ENCODE assay signal across 8 cellular contexts in the genomic region with DNA sequence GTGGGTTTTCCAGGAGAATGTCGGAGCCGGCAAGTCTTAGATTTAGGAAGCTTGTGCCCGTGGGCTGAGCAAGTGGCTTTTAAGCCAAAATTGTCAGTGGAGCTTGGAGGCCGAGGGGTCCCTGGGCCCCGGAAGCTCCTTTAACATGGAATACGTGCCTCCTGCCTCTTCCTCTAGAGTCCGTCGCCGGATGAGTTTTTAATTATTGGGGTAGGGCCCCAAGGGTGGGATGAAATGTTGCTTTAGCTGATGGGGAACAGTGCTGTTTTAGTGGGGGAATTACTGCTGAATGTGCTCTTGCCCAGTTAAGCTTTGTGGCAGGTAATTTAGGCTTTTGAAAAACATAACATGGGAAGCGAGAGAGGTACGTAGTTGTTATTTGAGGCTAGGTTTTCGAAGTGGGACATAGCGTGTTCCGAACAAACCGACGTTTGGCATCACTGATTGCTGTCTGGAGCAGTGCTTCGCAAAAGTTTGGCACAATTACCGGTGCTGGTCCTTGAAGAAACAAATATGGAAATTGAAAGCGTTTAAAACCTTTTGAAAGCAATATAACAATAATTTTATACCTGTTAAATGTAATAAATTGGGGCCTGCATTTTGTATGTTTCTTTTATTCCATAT. TPM values are rescaled to one million over a fixed set of nuclear protein-coding genes. Genes with fewer than 3 reads are reported as not detected.
DNase-seq lines count a peak whose midpoint lies in the region; ATAC-seq and TF ChIP-seq lines count a peak whose summit lies in the region.

No MANE protein-coding gene starts in this region.

- H3K9me3 ChIP-seq in mucosa of rectum (ENCODE audit: control insufficient read depth in 2 of 2, low read length in 2 of 2): no peaks in the 10 kb centered on the region

- no peak for TF ChIP-seq POLR2A in NB4 (IDR thresholded peaks at IDR 0.05; ENCODE audit: extremely low read depth, insufficient read length)

- peaks cover 13 to 14% of the 10 kb centered on the region in 2 donors for H3K4me1 ChIP-seq in mucosa of rectum (ENCODE audit: control insufficient read depth in 2 of 2, insufficient read depth in 2 of 2, low read length in 2 of 2)

- H3K27me3 ChIP-seq in dorsolateral prefrontal cortex (no peaks in the 10 kb centered on the region), mucosa of rectum (ENCODE audit: control insufficient read depth in 2 of 2, insufficient read depth in 2 of 2, low read length in 2 of 2) (no peaks in the 10 kb centered on the region)

- peak overlapping the region; percentile 98 to 99 for H3K9ac ChIP-seq in mucosa of rectum (ENCODE audit: low read depth in 1 of 2, low read length in 2 of 2)

- TF ChIP-seq CTCF in NB4 (IDR thresholded peaks at IDR 0.05; ENCODE audit: low read depth, low read length): no peak
- TF ChIP-seq CTCF in dorsolateral prefrontal cortex (IDR thresholded peaks at IDR 0.05 in 54 of 56, conservative IDR thresholded peaks at IDR 0.05 in 2 of 56; ENCODE audit: low read depth in 1 of 56, partially characterized antibody in 56 of 56): no peak

- DNase-seq in DMS 273 (lab: John Stamatoyannopoulos, UW; ENCODE audit: unreplicated experiment) (peak; percentile 39), DMS 273 treated with DMSO at 0.1 percent for 48 hours (lab: John Stamatoyannopoulos, UW) (no peak), NB4 (ENCODE audit: low read depth) (no peak), dorsolateral prefrontal cortex (peak in 1 of 10 donors; percentile 11), AML-193 (lab: John Stamatoyannopoulos, UW) (no peak), cerebellar cortex (ENCODE audit: low spot score) (no peak)

- H3K27ac ChIP-seq in dorsolateral prefrontal cortex: peak overlapping the region; percentile 57 to 99 (median 94)
- peak overlapping the region; percentile 84 to 92 for H3K27ac ChIP-seq in mucosa of rectum (ENCODE audit: low read depth in 2 of 2, low read length in 2 of 2)

- H3K36me3 ChIP-seq in mucosa of rectum (ENCODE audit: control insufficient read depth in 2 of 2, insufficient read depth in 2 of 2, low read length in 2 of 2): peaks cover 20 to 39% of the 10 kb centered on the region in 2 donors

- ATAC-seq in HG02623 (IDR thresholded peaks at IDR 0.05; ENCODE audit: unreplicated experiment): no peak

- H3K4me3 ChIP-seq in NB4 (ENCODE audit: low read depth, low read length): peak overlapping the region; percentile 98
- H3K4me3 ChIP-seq in dorsolateral prefrontal cortex: peak overlapping the region; percentile 67 to 99 (median 91)
- peak overlapping the region; percentile 94 to 95 for H3K4me3 ChIP-seq in mucosa of rectum (ENCODE audit: low read length in 2 of 2)

- intact Hi-C loops in dorsolateral prefrontal cortex (cut with DNase I): loop anchor here (5.0 kb wide), 3 partner anchors 45 to 85 kb away; a partner anchor contains a TSS

RNA-seq across cellular contexts. Expression of a gene that starts 0.8 kb away (rescaled TPM):
- 100 to 1,000 TPM; 222 to 435 (median 286) TPM for total RNA-seq in dorsolateral prefrontal cortex

RNA-seq across cellular contexts. Expression of a gene that starts 47.7 kb away (rescaled TPM):
- total RNA-seq in dorsolateral prefrontal cortex: 10 to 100 TPM; 37.6 to 71.9 (median 55.0) TPM
